In genomic region chr12:47870175-47870781, GRCh38 we compare ENCODE assay signal across 9 cellular contexts. TPM values are rescaled to one million over a fixed set of nuclear protein-coding genes. Genes with fewer than 3 reads are reported as not detected.
DNase-seq lines count a peak whose midpoint lies in the region; ATAC-seq and TF ChIP-seq lines count a peak whose summit lies in the region.
"Had no signal": no experiment of that assay in that cellular context is flagged by ENCODE, and none has a peak within 500 bp of the region (broad histone marks: within the 10 kb centered on the region; RNA-seq: fewer than 3 reads in every experiment).

No MANE protein-coding gene starts in this region.

- H3K14ac ChIP-seq in H9 (ENCODE audit: insufficient read depth, low read length), result no peak overlapping the region

- H3K27ac Mint-ChIP-seq in H9, result no peak overlapping the region; a peak in 1 of 7 replicates
- H3K27ac Mint-ChIP-seq: T-cell had no signal

- no peak overlapping the region for H3K9ac ChIP-seq in H9 (ENCODE audit: extremely low read depth, insufficient read length, low read length)
- peak overlapping the region in 1 of 2 donors; percentile 21 for H3K9ac ChIP-seq in stomach smooth muscle (ENCODE audit: low read length in 2 of 2)

- peak; percentile 57 for DNase-seq in EL
- DNase-seq in H9, result peak; percentile 78
- peak; percentile 56 for DNase-seq in WERI-Rb-1
- DNase-seq in right atrium auricular region (ENCODE audit: low spot score), result peak; percentile 76
- no peak for DNase-seq in SKM-1 (lab: John Stamatoyannopoulos, UW; ENCODE audit: unreplicated experiment)
- DNase-seq: T-cell had no signal

- H3K27me3 Mint-ChIP-seq in H9 (ENCODE audit: low read depth), result peaks cover 5% of the 10 kb centered on the region
- H3K27me3 Mint-ChIP-seq: T-cell had no signal

- no peak overlapping the region for H4K91ac ChIP-seq in H9 (ENCODE audit: insufficient read length, low read depth, low read length)

- no peak overlapping the region for H4K5ac ChIP-seq in H9 (ENCODE audit: insufficient read length, low read depth, low read length)

- peak; percentile 75 for TF ChIP-seq CTCF in H9 (conservative IDR thresholded peaks at IDR 0.05)
- TF ChIP-seq CTCF in WERI-Rb-1 (IDR thresholded peaks at IDR 0.05; ENCODE audit: low read depth, low read length), result peak; percentile 89
- TF ChIP-seq CTCF in right atrium auricular region (IDR thresholded peaks at IDR 0.05), result peak in 1 of 2 donors; percentile 49

- H3K4me1 ChIP-seq in H9 (ENCODE audit: insufficient read depth, low read length) (no peaks in the 10 kb centered on the region), right atrium auricular region (peaks cover 0 to 20% of the 10 kb centered on the region in 2 donors), stomach smooth muscle (ENCODE audit: control insufficient read depth, insufficient read depth, low read length) (peaks cover 13% of the 10 kb centered on the region)

- no peak overlapping the region for H3K4me2 ChIP-seq in H9 (ENCODE audit: insufficient read depth, insufficient read length, low read length)

- peaks cover 8 to 9% of the 10 kb centered on the region in 2 experiments for H3K4me1 Mint-ChIP-seq in H9
- H3K4me1 Mint-ChIP-seq: T-cell had no signal

- no peak overlapping the region for H3K18ac ChIP-seq in H9 (ENCODE audit: insufficient read length, low read depth, low read length)

- H2BK15ac ChIP-seq in H9 (ENCODE audit: low read depth, low read length), result no peak overlapping the region

- H3K4me3 ChIP-seq in WERI-Rb-1 (ENCODE audit: low read depth, low read length), result no peak overlapping the region
- no peak overlapping the region for H3K4me3 ChIP-seq in right atrium auricular region
- peak overlapping the region in 1 of 2 donors; percentile 15 for H3K4me3 ChIP-seq in stomach smooth muscle (ENCODE audit: low read length in 2 of 2)

- H2BK12ac ChIP-seq in H9 (ENCODE audit: insufficient read length, low read depth, low read length), result no peak overlapping the region

- no peak overlapping the region for H3T11ph ChIP-seq in H9 (ENCODE audit: low read length)

- H3K79me2 ChIP-seq in H9 (ENCODE audit: insufficient read depth, low read length), result no peaks in the 10 kb centered on the region

- H3K36me3 ChIP-seq in WERI-Rb-1, result no peaks in the 10 kb centered on the region
- H3K36me3 ChIP-seq in right atrium auricular region, result no peaks in the 10 kb centered on the region
- no peaks in the 10 kb centered on the region for H3K36me3 ChIP-seq in stomach smooth muscle (ENCODE audit: control insufficient read depth in 2 of 2, insufficient read depth in 2 of 2, low read length in 2 of 2)

- no peaks in the 10 kb centered on the region for H3K79me1 ChIP-seq in H9 (ENCODE audit: insufficient read depth, low read depth, low read length, poor library complexity, severe bottlenecking)

- H3K56ac ChIP-seq in H9 (ENCODE audit: insufficient read length, low read depth, low read length), result no peak overlapping the region

- no peaks in the 10 kb centered on the region for H4K20me1 ChIP-seq in H9 (ENCODE audit: control insufficient read depth, insufficient read depth, insufficient read length)

- no peaks in the 10 kb centered on the region; a peak in 1 of 5 replicates for H3K9me3 Mint-ChIP-seq in H9
- H3K9me3 Mint-ChIP-seq: T-cell had no signal

- H3K23me2 ChIP-seq in H9 (ENCODE audit: insufficient read length, low read depth, low read length, poor library complexity, severe bottlenecking), result no peaks in the 10 kb centered on the region

- H2AFZ ChIP-seq in H9 (ENCODE audit: low read length), result no peak overlapping the region

- WGBS in H9 (ENCODE audit: extremely low coverage, insufficient read length, low lambda C conversion rate), result no CpG with 5 or more reads among the region's 6 CpGs

- no peak overlapping the region for H4K8ac ChIP-seq in H9 (replicated peaks; ENCODE audit: insufficient read length, low read depth, low read length)

- H3K9me3 ChIP-seq in H9 (ENCODE audit: control insufficient read depth, low read depth, low read length), result no peaks in the 10 kb centered on the region
- H3K9me3 ChIP-seq in WERI-Rb-1 (ENCODE audit: severe bottlenecking), result no peaks in the 10 kb centered on the region
- H3K9me3 ChIP-seq in right atrium auricular region, result no peaks in the 10 kb centered on the region
- H3K9me3 ChIP-seq in stomach smooth muscle (ENCODE audit: control insufficient read depth in 2 of 2, low read length in 2 of 2), result no peaks in the 10 kb centered on the region

- H3K27ac ChIP-seq in H9 (ENCODE audit: insufficient read length, low read depth, low read length), result no peak overlapping the region
- no peak overlapping the region for H3K27ac ChIP-seq in WERI-Rb-1
- peak overlapping the region; percentile 21 to 33 for H3K27ac ChIP-seq in right atrium auricular region
- H3K27ac ChIP-seq in stomach smooth muscle (ENCODE audit: low read length), result peak overlapping the region; percentile 41

- H2BK120ac ChIP-seq in H9 (ENCODE audit: low read depth, low read length, poor library complexity, severe bottlenecking), result no peak overlapping the region

- ATAC-seq in HG02798 (IDR thresholded peaks at IDR 0.05; ENCODE audit: poor library complexity, unreplicated experiment), result no peak
- ATAC-seq in GM21390 (IDR thresholded peaks at IDR 0.05; ENCODE audit: unreplicated experiment), result no peak

- H2BK20ac ChIP-seq in H9 (ENCODE audit: low read depth, low read length, poor library complexity, severe bottlenecking), result no peak overlapping the region

- H3K36me3 Mint-ChIP-seq in H9 (ENCODE audit: insufficient read depth in 1 of 3, low read depth in 3 of 3), result peaks cover 0 to 2% (median 0%) of the 10 kb centered on the region in 3 experiments; a peak in 1 of 7 replicates
- H3K36me3 Mint-ChIP-seq: T-cell had no signal

- no peak overlapping the region for H3K4me3 Mint-ChIP-seq in H9
- H3K4me3 Mint-ChIP-seq: T-cell had no signal

- H2BK5ac ChIP-seq in H9 (ENCODE audit: insufficient read length, low read length), result no peak overlapping the region

- H3K27me3 ChIP-seq in H9 (ENCODE audit: insufficient read depth, low read length), result no peaks in the 10 kb centered on the region; the same call in 1 of the 2 replicates
- H3K27me3 ChIP-seq in WERI-Rb-1 (ENCODE audit: insufficient read depth, low read depth, severe bottlenecking), result no peaks in the 10 kb centered on the region
- no peaks in the 10 kb centered on the region for H3K27me3 ChIP-seq in right atrium auricular region
- H3K27me3 ChIP-seq in stomach smooth muscle (ENCODE audit: control insufficient read depth in 1 of 2, insufficient read depth in 2 of 2, low read length in 2 of 2), result no peaks in the 10 kb centered on the region

- no peak overlapping the region for H2AK5ac ChIP-seq in H9 (ENCODE audit: insufficient read length, low read length)

- H3K4ac ChIP-seq in H9 (ENCODE audit: low read depth, low read length), result no peak overlapping the region

- H3K23ac ChIP-seq in H9 (ENCODE audit: insufficient read length, low read depth, low read length), result no peak overlapping the region

RNA-seq across cellular contexts. Expression of gene VDR, which starts 34.5 kb away (rescaled TPM):
- total RNA-seq in H9 (2021), result 0.61 and 0.70 TPM in 2 replicates
- total RNA-seq in right atrium auricular region, result 1 to 10 TPM in 1 of 2 donors, under 1 TPM in 1; 0.59 to 2.2 TPM

RNA-seq across cellular contexts. Expression of gene HDAC7, which starts 50.6 kb away (rescaled TPM):
- 69.3 and 72.1 TPM in 2 replicates for total RNA-seq in H9 (2021)
- total RNA-seq in right atrium auricular region, result 10 to 100 TPM; 33.4 to 60.2 TPM

Comparison
In these comparisons a context has a peak if more than half of its experiments do, and no peak if none do; other contexts are left out.
1. H3K27ac ChIP-seq: peak in right atrium auricular region (2 of 2) and stomach smooth muscle (single experiment); none in H9 (single experiment) and WERI-Rb-1 (single experiment).